ENCODE assay signal across 18 cellular contexts in the genomic region with DNA sequence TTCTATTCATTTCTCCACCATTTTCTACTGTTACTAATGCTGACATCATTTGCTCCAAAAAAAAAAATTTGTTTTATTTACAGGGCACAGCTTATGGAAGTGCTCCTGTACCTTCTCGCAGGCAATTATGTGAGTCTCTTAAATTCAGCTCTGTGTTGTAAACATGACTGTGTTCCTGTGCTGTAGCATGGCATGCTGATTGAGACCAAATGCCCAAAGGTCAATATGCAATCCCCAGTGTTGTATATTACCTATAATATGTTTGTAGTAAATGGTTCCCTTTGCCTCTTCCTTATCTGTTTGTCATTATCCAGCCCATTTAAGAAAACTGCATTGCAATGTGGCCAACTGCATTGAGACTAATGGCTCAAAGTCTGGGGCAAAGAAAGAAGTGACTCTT.
"Had no signal": no experiment of that assay in that cellular context is flagged by ENCODE, and none has a peak within 500 bp of the region (broad histone marks: within the 10 kb centered on the region; RNA-seq: fewer than 3 reads in every experiment).

No MANE protein-coding gene starts in this region.

- H3K4me1 ChIP-seq: colonic mucosa, esophagus muscularis mucosa, foreskin keratinocyte, gastroesophageal sphincter, lower lobe of right lung had no signal

- FAIRE-seq: endothelial cell of umbilical vein, frontal cortex, islet of Langerhans, keratinocyte had no signal

- DNase-seq: colonic mucosa; cortex of kidney; effector memory CD4-positive, alpha-beta T cell; foreskin keratinocyte; heart left ventricle; hippocampal formation; left cardiac atrium; left ventricle myocardium superior; lower lobe of right lung; mesenchymal stem cell; naive B cell had no signal

- H3K36me3 ChIP-seq: colonic mucosa, esophagus muscularis mucosa, gastroesophageal sphincter, heart left ventricle, lower lobe of right lung had no signal

- H3K4me3 ChIP-seq: colonic mucosa, esophagus muscularis mucosa, gastroesophageal sphincter, heart left ventricle, lower lobe of right lung had no signal

- H3K9me3 ChIP-seq: colonic mucosa, esophagus muscularis mucosa, gastroesophageal sphincter, lower lobe of right lung had no signal

- H3K27me3 ChIP-seq: colonic mucosa, esophagus muscularis mucosa, foreskin keratinocyte, gastroesophageal sphincter, heart left ventricle had no signal

- ATAC-seq: foreskin keratinocyte, gastroesophageal sphincter, heart left ventricle, left cardiac atrium, left lobe of liver, left ventricle myocardium superior, lower lobe of right lung had no signal

- H3K27ac ChIP-seq: colonic mucosa, esophagus muscularis mucosa, foreskin keratinocyte, gastroesophageal sphincter, heart left ventricle, lower lobe of right lung had no signal
